Comparison of ENCODE assay signal across 14 cellular contexts in genomic region chr4:173917255-173917960, GRCh38.
A peak's percentile ranks its signal among the peaks of the same experiment; 100 is the strongest.
DNase-seq lines count a peak whose midpoint lies in the region; ATAC-seq, FAIRE-seq and TF ChIP-seq lines count a peak whose summit lies in the region.
"Had no signal": no experiment of that assay in that cellular context is flagged by ENCODE, and none has a peak within 500 bp of the region (broad histone marks: within the 10 kb centered on the region; RNA-seq: fewer than 3 reads in every experiment).

No MANE protein-coding gene starts in this region.

- H3K27ac ChIP-seq in astrocyte (ENCODE audit: low read depth, low read length) (peak overlapping the region; percentile 49), pancreas (no peak overlapping the region)

- peak overlapping the region; percentile 37 for H2AFZ ChIP-seq in astrocyte (ENCODE audit: low read depth, low read length)

- peak; percentile 52 for ATAC-seq in Right ventricle myocardium superior (ENCODE audit: poor library complexity)
- peak in 3 of 4 donors; percentile 34 to 38 (median 35) for ATAC-seq in pancreas
- no peak for ATAC-seq in activated CD4-positive, alpha-beta T cell treated with anti-CD3 and anti-CD28 coated beads for 36 hours
- no peak for ATAC-seq in GM18520 (IDR thresholded peaks at IDR 0.05; ENCODE audit: unreplicated experiment)
- ATAC-seq in GM19328 (IDR thresholded peaks at IDR 0.05; ENCODE audit: unreplicated experiment), result no peak
- no peak for ATAC-seq in HG02973 (IDR thresholded peaks at IDR 0.05; ENCODE audit: unreplicated experiment)
- ATAC-seq: activated CD4-positive, CD25-positive, alpha-beta regulatory T cell treated with anti-CD3 and anti-CD28 coated beads, Interleukin-2, amount 50 U/mL, for 24 hours; HCT116 had no signal

- H3K27me3 ChIP-seq in astrocyte (ENCODE audit: insufficient read depth, low read length), result no peaks in the 10 kb centered on the region
- H3K27me3 ChIP-seq in pancreas, result no peaks in the 10 kb centered on the region

- DNase-seq in EH (ENCODE audit: low read depth) (peak; percentile 9), astrocyte (ENCODE audit: low read depth) (peak; percentile 73), Right ventricle myocardium superior (no peak), pancreas (no peak)
- no peak for DNase-seq in activated CD4-positive, alpha-beta T cell treated with anti-CD3 and anti-CD28 coated beads for 36 hours
- DNase-seq: activated effector memory CD4-positive, alpha-beta T cell treated with Interleukin-2 at 50 U/mL for 16 hours; cortex of kidney; NCI-H524 treated with DMSO at 0.1 percent for 48 hours; stimulated activated naive CD4-positive, alpha-beta T cell had no signal

- H3K4me3 ChIP-seq in astrocyte (ENCODE audit: insufficient read depth, low read depth, low read length) (peak overlapping the region; percentile 24), pancreas (no peak overlapping the region)

- CTCF ChIA-PET in activated CD4-positive, alpha-beta T cell treated with anti-CD3 and anti-CD28 coated beads for 36 hours (lab: Charles Lee), result interaction anchor here (0.7 kb wide), 1 partner anchor 11 kb away, joined by 3 read pairs; no protein-coding TSS in a partner anchor

- H4K20me1 ChIP-seq in astrocyte (ENCODE audit: insufficient read depth, low read length), result no peaks in the 10 kb centered on the region

- H3K4me2 ChIP-seq in astrocyte (ENCODE audit: low read length), result peak overlapping the region; percentile 79

- no peak for FAIRE-seq in astrocyte (lab: Jason Lieb, UNC)
- FAIRE-seq in pancreas (lab: Jason Lieb, UNC), result no peak

- H3K9me3 Mint-ChIP-seq in astrocyte (ENCODE audit: unreplicated experiment), result no peaks in the 10 kb centered on the region
- no peaks in the 10 kb centered on the region for H3K9me3 Mint-ChIP-seq in activated CD4-positive, alpha-beta T cell treated with anti-CD3 and anti-CD28 coated beads for 36 hours (ENCODE audit: low read depth)

- peak overlapping the region; percentile 99 for H3K27ac Mint-ChIP-seq in astrocyte (ENCODE audit: unreplicated experiment)
- H3K27ac Mint-ChIP-seq in activated CD4-positive, alpha-beta T cell treated with anti-CD3 and anti-CD28 coated beads for 36 hours, result no peak overlapping the region

- H3K4me1 Mint-ChIP-seq in astrocyte (ENCODE audit: low read depth, unreplicated experiment), result peaks cover 25% of the 10 kb centered on the region
- no peaks in the 10 kb centered on the region for H3K4me1 Mint-ChIP-seq in activated CD4-positive, alpha-beta T cell treated with anti-CD3 and anti-CD28 coated beads for 36 hours

- H3K79me2 ChIP-seq in astrocyte (ENCODE audit: insufficient read depth, low read length), result no peaks in the 10 kb centered on the region

- peak overlapping the region; percentile 35 for H3K9ac ChIP-seq in astrocyte (ENCODE audit: low read length)

- no peak for TF ChIP-seq CTCF in astrocyte (IDR thresholded peaks at IDR 0.05; ENCODE audit: insufficient read depth, low read depth, low read length)
- TF ChIP-seq CTCF in pancreas (IDR thresholded peaks at IDR 0.05), result no peak

- H3K27me3 Mint-ChIP-seq in astrocyte (ENCODE audit: low read depth, unreplicated experiment), result no peaks in the 10 kb centered on the region
- H3K27me3 Mint-ChIP-seq in activated CD4-positive, alpha-beta T cell treated with anti-CD3 and anti-CD28 coated beads for 36 hours, result no peaks in the 10 kb centered on the region

- H3K4me3 Mint-ChIP-seq in astrocyte (ENCODE audit: unreplicated experiment), result peak overlapping the region; percentile 55
- H3K4me3 Mint-ChIP-seq in activated CD4-positive, alpha-beta T cell treated with anti-CD3 and anti-CD28 coated beads for 36 hours, result no peak overlapping the region

- POLR2A ChIA-PET in activated CD4-positive, alpha-beta T cell treated with anti-CD3 and anti-CD28 coated beads for 36 hours (lab: Charles Lee), result no interaction called here

- 30 to 41% methylated on average over 8 of the region's 8 CpGs for WGBS in pancreas, 2 donors

- H3K36me3 ChIP-seq in astrocyte (ENCODE audit: insufficient read depth, low read length) (no peaks in the 10 kb centered on the region), pancreas (no peaks in the 10 kb centered on the region)

- H3K36me3 Mint-ChIP-seq in astrocyte (ENCODE audit: low read depth, unreplicated experiment), result no peaks in the 10 kb centered on the region
- no peaks in the 10 kb centered on the region for H3K36me3 Mint-ChIP-seq in activated CD4-positive, alpha-beta T cell treated with anti-CD3 and anti-CD28 coated beads for 36 hours (ENCODE audit: low read depth)

- intact Hi-C loops in Right ventricle myocardium superior (cut with DNase I) (no loop called here), pancreas (cut with DNase I) (no loop called here)
- intact Hi-C loops in activated CD4-positive, alpha-beta T cell treated with anti-CD3 and anti-CD28 coated beads for 36 hours (cut with DNase I, micrococcal nuclease), result no loop called here

- H3K4me1 ChIP-seq in astrocyte (ENCODE audit: insufficient read depth, low read length), result peaks cover 7% of the 10 kb centered on the region
- H3K4me1 ChIP-seq in pancreas, result no peaks in the 10 kb centered on the region

- H3K9me3 ChIP-seq in astrocyte (ENCODE audit: insufficient read depth, low read depth, low read length), result no peaks in the 10 kb centered on the region
- no peaks in the 10 kb centered on the region for H3K9me3 ChIP-seq in pancreas

Comparison
In these comparisons a context has a peak if more than half of its experiments do, and no peak if none do; other contexts are left out.
1. DNase-seq: peak in EH (single experiment) and astrocyte (single experiment); none in Right ventricle myocardium superior (single experiment), pancreas (0 of 6) and activated CD4-positive, alpha-beta T cell treated with anti-CD3 and anti-CD28 coated beads for 36 hours (single experiment).
2. ATAC-seq: peak in Right ventricle myocardium superior (single experiment) and pancreas (3 of 4); none in activated CD4-positive, alpha-beta T cell treated with anti-CD3 and anti-CD28 coated beads for 36 hours (single experiment), GM18520 (single experiment), GM19328 (single experiment) and HG02973 (single experiment).